Comparison of ENCODE assay signal across 8 cellular contexts in the genomic region with DNA sequence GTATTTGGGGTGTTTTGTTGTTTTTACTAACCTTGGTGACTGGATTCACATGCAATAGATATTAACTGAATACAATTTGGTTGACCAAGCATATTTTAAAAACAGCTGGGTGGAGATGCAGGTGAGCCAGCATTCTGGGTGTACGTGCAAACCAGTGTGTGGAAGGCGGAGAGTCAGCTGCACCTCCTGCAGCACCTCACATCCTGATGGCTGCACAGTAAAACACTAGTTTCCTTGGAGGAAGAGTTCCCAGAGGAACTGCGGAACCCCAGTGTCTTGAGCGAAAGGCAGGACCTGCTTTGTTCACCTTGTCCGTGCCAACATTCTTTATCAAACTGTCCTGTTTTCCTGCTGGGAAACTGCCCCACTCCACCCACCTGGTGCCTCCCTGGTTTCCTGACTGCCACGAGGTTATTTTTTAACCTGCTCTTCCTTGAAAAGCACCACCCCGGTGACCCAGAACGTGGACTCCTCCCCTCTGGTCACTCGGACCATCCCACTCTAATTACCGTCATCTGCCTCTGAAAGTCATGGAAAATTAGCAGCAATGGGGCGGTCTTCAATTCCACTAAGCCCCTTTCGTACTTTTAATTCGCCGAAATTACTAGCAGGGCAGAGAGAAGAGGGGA. TPM values are rescaled to one million over a fixed set of nuclear protein-coding genes. Genes with fewer than 3 reads are reported as not detected.
DNase-seq lines count a peak whose midpoint lies in the region; ATAC-seq lines count a peak whose summit lies in the region.

No MANE protein-coding gene starts in this region.

- H3K9ac ChIP-seq in iPS-15b (ENCODE audit: low read depth, low read length), result no peak overlapping the region

- H3K9me3 ChIP-seq in iPS-15b (ENCODE audit: control insufficient read depth, insufficient read depth, low read length), result no peaks in the 10 kb centered on the region

- intact Hi-C loops in sciatic nerve (cut with DNase I), result loop anchor here (5.0 kb wide), 1 partner anchor 102 kb away; no protein-coding TSS in a partner anchor

- peak overlapping the region; percentile 33 for H3K4me3 Mint-ChIP-seq in activated CD4-positive, alpha-beta memory T cell treated with anti-CD3 and anti-CD28 coated beads, Interleukin-2, amount 10 ng/mL, durations not matched to agents 7 days and 5 days

- no peaks in the 10 kb centered on the region for H3K36me3 ChIP-seq in iPS-15b (ENCODE audit: control insufficient read depth, insufficient read depth, low read length)

- peaks cover 20% of the 10 kb centered on the region for H3K27me3 ChIP-seq in iPS-15b (ENCODE audit: control insufficient read depth, insufficient read depth, low read length)

- no peaks in the 10 kb centered on the region for H3K27me3 Mint-ChIP-seq in activated CD4-positive, alpha-beta memory T cell treated with anti-CD3 and anti-CD28 coated beads, Interleukin-2, amount 10 ng/mL, durations not matched to agents 7 days and 5 days

- DNase-seq in NCI-H510A treated with DMSO at 0.1 percent for 48 hours (lab: John Stamatoyannopoulos, UW) (peak; percentile 51), NCI-H510A (lab: John Stamatoyannopoulos, UW) (no peak), sciatic nerve (ENCODE audit: low spot score) (peak; percentile 69), AML-193 (lab: John Stamatoyannopoulos, UW) (no peak)
- DNase-seq in activated CD4-positive, alpha-beta memory T cell treated with anti-CD3 and anti-CD28 coated beads, Interleukin-2, amount 10 ng/mL, durations not matched to agents 7 days and 5 days, result no peak

- H3K4me1 Mint-ChIP-seq in activated CD4-positive, alpha-beta memory T cell treated with anti-CD3 and anti-CD28 coated beads, Interleukin-2, amount 10 ng/mL, durations not matched to agents 7 days and 5 days, result peaks cover 61% of the 10 kb centered on the region

- ATAC-seq in sciatic nerve (peak; percentile 41), HG02970 (IDR thresholded peaks at IDR 0.05; ENCODE audit: low FRiP score, unreplicated experiment) (no peak), GM21360 (IDR thresholded peaks at IDR 0.05; ENCODE audit: unreplicated experiment) (no peak)

- no peaks in the 10 kb centered on the region for H3K9me3 Mint-ChIP-seq in activated CD4-positive, alpha-beta memory T cell treated with anti-CD3 and anti-CD28 coated beads, Interleukin-2, amount 10 ng/mL, durations not matched to agents 7 days and 5 days

- CTCF ChIA-PET in activated CD4-positive, alpha-beta memory T cell treated with anti-CD3 and anti-CD28 coated beads, Interleukin-2, amount 10 ng/mL, durations not matched to agents 7 days and 5 days (lab: Charles Lee), result interaction anchor here (0.8 to 6.2 kb wide), 18 partner anchors 9 to 377 kb away, joined by 3 to 187 read pairs (median 6); partner anchors contain the start of genes GDPD1, PTRH2, SMG8 and VMP1

- H3K27ac Mint-ChIP-seq in activated CD4-positive, alpha-beta memory T cell treated with anti-CD3 and anti-CD28 coated beads, Interleukin-2, amount 10 ng/mL, durations not matched to agents 7 days and 5 days, result peak overlapping the region; percentile 89

- H3K4me1 ChIP-seq in iPS-15b (ENCODE audit: control insufficient read depth, insufficient read depth, low read length), result peaks cover 15% of the 10 kb centered on the region

- peak overlapping the region; percentile 52 for H3K4me3 ChIP-seq in iPS-15b (ENCODE audit: low read depth, low read length)

- H3K36me3 Mint-ChIP-seq in activated CD4-positive, alpha-beta memory T cell treated with anti-CD3 and anti-CD28 coated beads, Interleukin-2, amount 10 ng/mL, durations not matched to agents 7 days and 5 days (ENCODE audit: low read depth), result peaks cover 2% of the 10 kb centered on the region

- POLR2A ChIA-PET in activated CD4-positive, alpha-beta memory T cell treated with anti-CD3 and anti-CD28 coated beads, Interleukin-2, amount 10 ng/mL, durations not matched to agents 7 days and 5 days (lab: Charles Lee), result interaction anchor here (0.7 to 1.9 kb wide), 13 partner anchors 13 to 288 kb away, joined by 3 to 26 read pairs (median 4); partner anchors contain the start of gene CLTC

RNA-seq across cellular contexts. Expression of gene YPEL2, which starts 1.0 kb away (rescaled TPM):
- 10 to 100 TPM; 17.1 to 18.4 TPM for total RNA-seq in activated CD4-positive, alpha-beta memory T cell treated with anti-CD3 and anti-CD28 coated beads, Interleukin-2, amount 10 ng/mL, durations not matched to agents 7 days and 5 days
- total RNA-seq in sciatic nerve, result 55.1 TPM

Comparison
In these comparisons a context has a peak if more than half of its experiments do, and no peak if none do; other contexts are left out.
1. DNase-seq: peak in NCI-H510A treated with DMSO at 0.1 percent for 48 hours (single experiment) and sciatic nerve (single experiment); none in NCI-H510A (single experiment), activated CD4-positive, alpha-beta memory T cell treated with anti-CD3 and anti-CD28 coated beads, Interleukin-2, amount 10 ng/mL, durations not matched to agents 7 days and 5 days (single experiment) and AML-193 (0 of 2).